In genomic region chr11:33116535-33116934, GRCh38 we compare ENCODE assay signal across 16 cellular contexts. TPM values are rescaled to one million over a fixed set of nuclear protein-coding genes. Genes with fewer than 3 reads are reported as not detected.
DNase-seq lines count a peak whose midpoint lies in the region; ATAC-seq and TF ChIP-seq lines count a peak whose summit lies in the region.
"Had no signal": no experiment of that assay in that cellular context is flagged by ENCODE, and none has a peak within 500 bp of the region (broad histone marks: within the 10 kb centered on the region; RNA-seq: fewer than 3 reads in every experiment).

No MANE protein-coding gene starts in this region.

- CTCF ChIA-PET in RWPE1 (lab: Yijun Ruan, JAX): no interaction called here
- CTCF ChIA-PET in CD8-positive, alpha-beta memory T cell (lab: Charles Lee): no interaction called here

- H3K4me3 Mint-ChIP-seq in GM23338: no peak overlapping the region
- no peak overlapping the region for H3K4me3 Mint-ChIP-seq in CD8-positive, alpha-beta memory T cell

- no peak for DNase-seq in GM23338 (ENCODE audit: low spot score)
- DNase-seq in RWPE1 (ENCODE audit: low spot score): peak; percentile 37
- DNase-seq in mucosa of descending colon: no peak
- DNase-seq in activated CD8-positive, alpha-beta memory T cell treated with anti-CD3 and anti-CD28 coated beads, Interleukin-2, amount 50 U/mL, for 48 hours: no peak
- DNase-seq in CD8-positive, alpha-beta memory T cell: no peak
- DNase-seq: activated gamma-delta T cell; brain microvascular endothelial cell; DMS79 treated with DMSO at 0.1 percent for 48 hours; HCEC 1CT; NCI-H146; NCI-H510A; stimulated activated naive CD8-positive, alpha-beta T cell treated with anti-CD3 and anti-CD28 coated beads, Interleukin-15, Interleukin-2, amounts not matched to agents 100 U/mL and 50 U/mL, for 24 hours; upper lobe of right lung had no signal

- H3K27me3 ChIP-seq in GM23338 (ENCODE audit: insufficient read depth): no peaks in the 10 kb centered on the region
- H3K27me3 ChIP-seq in CD8-positive, alpha-beta memory T cell (ENCODE audit: insufficient read depth, low read length, poor library complexity, severe bottlenecking): no peaks in the 10 kb centered on the region
- H3K27me3 ChIP-seq: BLaER1, brain microvascular endothelial cell, upper lobe of right lung had no signal

- H3K27ac Mint-ChIP-seq in GM23338: peak overlapping the region; percentile 62
- peak overlapping the region in 2 of 8 donors; percentile 30 to 60 for H3K27ac Mint-ChIP-seq in CD8-positive, alpha-beta memory T cell

- H3F3A ChIP-seq in GM23338 (replicated peaks; ENCODE audit: low read depth): no peaks in the 10 kb centered on the region

- no peaks in the 10 kb centered on the region for H3K9me3 Mint-ChIP-seq in GM23338
- H3K9me3 Mint-ChIP-seq in CD8-positive, alpha-beta memory T cell: no peaks in the 10 kb centered on the region

- no peaks in the 10 kb centered on the region for H3K36me3 Mint-ChIP-seq in GM23338 (ENCODE audit: low read depth)
- no peaks in the 10 kb centered on the region for H3K36me3 Mint-ChIP-seq in CD8-positive, alpha-beta memory T cell

- H3K27me3 Mint-ChIP-seq in GM23338 (ENCODE audit: insufficient read depth, low read depth, poor library complexity): no peaks in the 10 kb centered on the region
- H3K27me3 Mint-ChIP-seq in CD8-positive, alpha-beta memory T cell: no peaks in the 10 kb centered on the region

- H4K20me1 ChIP-seq in GM23338 (replicated peaks; ENCODE audit: insufficient read depth): no peaks in the 10 kb centered on the region
- H4K20me1 ChIP-seq: BLaER1 had no signal

- intact Hi-C loops in mucosa of descending colon (cut with DNase I, micrococcal nuclease): no loop called here

- H3K79me2 ChIP-seq in GM23338 (replicated peaks; ENCODE audit: insufficient read depth): no peaks in the 10 kb centered on the region

- peaks cover 25% of the 10 kb centered on the region; the same call in 2 of the 3 replicates for H3K4me1 Mint-ChIP-seq in GM23338
- H3K4me1 Mint-ChIP-seq in CD8-positive, alpha-beta memory T cell: no peaks in the 10 kb centered on the region

- no peak overlapping the region for H3K4me2 ChIP-seq in GM23338
- H3K4me2 ChIP-seq: BLaER1 had no signal

- TF ChIP-seq CTCF in GM23338 (conservative IDR thresholded peaks at IDR 0.05; ENCODE audit: low read depth in 2 of 2): no peak
- no peak for TF ChIP-seq CTCF in RWPE1 (conservative IDR thresholded peaks at IDR 0.05; ENCODE audit: low read depth)
- no peak for TF ChIP-seq CTCF in mucosa of descending colon (IDR thresholded peaks at IDR 0.05)

- no peaks in the 10 kb centered on the region for H3K9me3 ChIP-seq in mucosa of descending colon
- H3K9me3 ChIP-seq in CD8-positive, alpha-beta memory T cell (ENCODE audit: low read length): no peaks in the 10 kb centered on the region
- H3K9me3 ChIP-seq: BLaER1, upper lobe of right lung had no signal

- no peaks in the 10 kb centered on the region for H3K9me2 ChIP-seq in GM23338 (ENCODE audit: insufficient read depth)

- H3K36me3 ChIP-seq in GM23338 (ENCODE audit: insufficient read depth): no peaks in the 10 kb centered on the region
- H3K36me3 ChIP-seq in mucosa of descending colon (ENCODE audit: low read depth): no peaks in the 10 kb centered on the region
- no peaks in the 10 kb centered on the region for H3K36me3 ChIP-seq in CD8-positive, alpha-beta memory T cell (ENCODE audit: insufficient read depth, low read length)
- H3K36me3 ChIP-seq: BLaER1, brain microvascular endothelial cell, upper lobe of right lung had no signal

- ATAC-seq in GM23338 (peak; percentile 57; the same call in 2 of the 3 replicates), esophagus mucosa (peak; percentile 64), mucosa of descending colon (peak; percentile 44), GM19023 (IDR thresholded peaks at IDR 0.05; ENCODE audit: unreplicated experiment) (no peak)
- ATAC-seq: stimulated activated naive CD8-positive, alpha-beta T cell treated with anti-CD3 and anti-CD28 coated beads, Interleukin-15, Interleukin-2, amounts not matched to agents 100 U/mL and 50 U/mL, for 24 hours; upper lobe of right lung had no signal

- H3K4me1 ChIP-seq in GM23338 (ENCODE audit: insufficient read depth) (peaks cover 10% of the 10 kb centered on the region), mucosa of descending colon (ENCODE audit: low read depth) (no peaks in the 10 kb centered on the region)
- H3K4me1 ChIP-seq in CD8-positive, alpha-beta memory T cell (ENCODE audit: insufficient read depth, low read length): no peaks in the 10 kb centered on the region
- H3K4me1 ChIP-seq: BLaER1, upper lobe of right lung had no signal

- no peak overlapping the region for H3K4me3 ChIP-seq in GM23338
- H3K4me3 ChIP-seq in mucosa of descending colon: no peak overlapping the region
- H3K4me3 ChIP-seq in CD8-positive, alpha-beta memory T cell (ENCODE audit: low read length): no peak overlapping the region
- H3K4me3 ChIP-seq: BLaER1, upper lobe of right lung had no signal

- POLR2A ChIA-PET in RWPE1 (lab: Yijun Ruan, JAX; ENCODE audit: low non-redundant PET): no interaction called here
- POLR2A ChIA-PET in CD8-positive, alpha-beta memory T cell (lab: Charles Lee): no interaction called here

- H2AFZ ChIP-seq in GM23338: no peak overlapping the region

- 0 out of 2 replicates have a peak overlapping the region, but pooled peaks have one; percentile 1 for H3K27ac ChIP-seq in GM23338 (ENCODE audit: low read depth)
- H3K27ac ChIP-seq in RWPE1: no peak overlapping the region
- no peak overlapping the region for H3K27ac ChIP-seq in CD8-positive, alpha-beta memory T cell (ENCODE audit: low read depth, low read length)
- H3K27ac ChIP-seq: BLaER1, brain microvascular endothelial cell, upper lobe of right lung had no signal

TF ChIP-seq in GM23338, 12 proteins besides CTCF, POLR2A, EP300 and RAD21 (continues in another document):
- TF ChIP-seq ETS1 (IDR thresholded peaks at IDR 0.05) (no peak), CREB1 (CRISPR knock-in tag; IDR thresholded peaks at IDR 0.05; ENCODE audit: low read depth) (no peak), EZH2phosphoT487 (IDR thresholded peaks at IDR 0.05; ENCODE audit: unreplicated experiment) (no peak), REST (IDR thresholded peaks at IDR 0.05; ENCODE audit: unreplicated experiment) (no peak), EZH2 (IDR thresholded peaks at IDR 0.05; ENCODE audit: low read depth, unreplicated experiment) (no peak), POLR2AphosphoS5 (IDR thresholded peaks at IDR 0.05; ENCODE audit: low read depth) (no peak)

RNA-seq across cellular contexts. Expression of gene CSTF3, which starts 44.7 kb away (rescaled TPM):
- total RNA-seq in GM23338 (2014; rRNA removed; shearing (Covaris generic)): 72.7 and 83.2 TPM in 2 replicates
- 151 and 158 TPM in 2 replicates for polyA plus RNA-seq in GM23338 (2016; fragmentation: Nextera tagmentation; extraction: Ambion mirVana)
- total RNA-seq in esophagus mucosa: 13.5 TPM
- 10 to 100 TPM; 19.2 to 21.9 (median 20.2) TPM for total RNA-seq in mucosa of descending colon
- 10 to 100 TPM; 35.3 to 37.7 TPM for total RNA-seq in CD8-positive, alpha-beta memory T cell
- 16.5 TPM for polyA plus RNA-seq in CD8-positive, alpha-beta memory T cell
